11 cellular contexts compared by ENCODE assay signal in the genomic region with DNA sequence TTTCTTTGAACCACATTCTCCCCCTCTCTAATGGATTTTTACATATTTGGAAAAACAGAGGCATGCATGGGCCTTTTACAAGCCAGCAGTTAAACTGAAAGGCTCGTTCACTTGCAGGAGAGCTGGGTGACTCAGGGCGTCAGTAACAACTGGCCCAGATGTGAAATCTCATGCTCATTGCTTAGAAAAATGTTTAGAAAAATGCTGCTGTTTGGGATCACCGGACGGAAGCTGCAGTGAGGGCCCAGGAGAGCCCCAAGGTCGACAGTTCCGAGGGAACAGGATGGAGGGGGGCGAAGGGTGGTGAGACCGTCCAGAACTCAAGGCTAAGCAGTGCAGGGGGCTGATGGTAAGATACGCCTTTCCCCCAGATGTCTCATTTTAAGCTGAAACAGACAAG. TPM values are rescaled to one million over a fixed set of nuclear protein-coding genes. Genes with fewer than 3 reads are reported as not detected.
DNase-seq lines count a peak whose midpoint lies in the region; ATAC-seq and TF ChIP-seq lines count a peak whose summit lies in the region.
"Had no signal": no experiment of that assay in that cellular context is flagged by ENCODE, and none has a peak within 500 bp of the region (broad histone marks: within the 10 kb centered on the region; RNA-seq: fewer than 3 reads in every experiment).

No MANE protein-coding gene starts in this region.

- H3K9me3 ChIP-seq in colonic mucosa, result no peaks in the 10 kb centered on the region
- no peaks in the 10 kb centered on the region for H3K9me3 ChIP-seq in right cardiac atrium (ENCODE audit: control insufficient read depth, low read length)
- no peaks in the 10 kb centered on the region for H3K9me3 ChIP-seq in psoas muscle

- intact Hi-C loops in colonic mucosa (cut with DNase I) (no loop called here), right cardiac atrium (cut with DNase I) (no loop called here), psoas muscle (cut with DNase I) (no loop called here)

- no peak overlapping the region for H3K4me3 ChIP-seq in colonic mucosa
- H3K4me3 ChIP-seq in right cardiac atrium (ENCODE audit: low read length), result no peak overlapping the region
- no peak overlapping the region for H3K4me3 ChIP-seq in psoas muscle

- ATAC-seq in right cardiac atrium (peak; percentile 47 to 58), psoas muscle (peak in 2 of 4 donors; percentile 30 to 33), HG02678 (IDR thresholded peaks at IDR 0.05; ENCODE audit: unreplicated experiment) (no peak), HG03378 (IDR thresholded peaks at IDR 0.05; ENCODE audit: unreplicated experiment) (no peak)
- ATAC-seq: left colon had no signal

- DNase-seq in AG08396 (ENCODE audit: low spot score) (peak; percentile 69), colonic mucosa (no peak), right cardiac atrium (peak in 1 of 3 donors; percentile 54), psoas muscle (no peak), NCI-H524 treated with DMSO at 0.1 percent for 48 hours (lab: John Stamatoyannopoulos, UW) (no peak), CD1c-positive myeloid dendritic cell (ENCODE audit: extremely low spot score) (no peak)
- DNase-seq: amygdala had no signal

- H3K27ac ChIP-seq in colonic mucosa (peak overlapping the region; percentile 60), right cardiac atrium (ENCODE audit: low read length) (peak overlapping the region; percentile 57), psoas muscle (peak overlapping the region; percentile 58)
- H3K27ac ChIP-seq: KMS-11 had no signal

- H3K9ac ChIP-seq in colonic mucosa (ENCODE audit: low read depth in 2 of 2, low read length in 2 of 2), result no peak overlapping the region
- H3K9ac ChIP-seq: KMS-11 had no signal

- H3K4me1 ChIP-seq in colonic mucosa, result no peaks in the 10 kb centered on the region
- H3K4me1 ChIP-seq in right cardiac atrium (ENCODE audit: control insufficient read depth, insufficient read depth, low read length), result no peaks in the 10 kb centered on the region
- peaks cover 11% of the 10 kb centered on the region for H3K4me1 ChIP-seq in psoas muscle

- H3K27me3 ChIP-seq in colonic mucosa (no peaks in the 10 kb centered on the region), right cardiac atrium (ENCODE audit: control insufficient read depth, insufficient read depth) (no peaks in the 10 kb centered on the region), psoas muscle (ENCODE audit: insufficient read depth in 3 of 3, low read length in 2 of 3) (no peaks in the 10 kb centered on the region)

- TF ChIP-seq CTCF in colonic mucosa (IDR thresholded peaks at IDR 0.05), result no peak
- no peak for TF ChIP-seq CTCF in psoas muscle (IDR thresholded peaks at IDR 0.05)

- no peaks in the 10 kb centered on the region for H3K36me3 ChIP-seq in colonic mucosa
- H3K36me3 ChIP-seq in psoas muscle (ENCODE audit: insufficient read depth in 1 of 2, low read depth in 1 of 2), result no peaks in the 10 kb centered on the region

- WGBS in right cardiac atrium, result 36% methylated on average over 9 of the region's 9 CpGs
- WGBS in psoas muscle, 3 donors, result 23 to 38% (median 33%) methylated on average over 8 to 9 of the region's 9 CpGs

RNA-seq across cellular contexts. Expression of a gene that starts 41.7 kb away (rescaled TPM):
- total RNA-seq in colonic mucosa, result 100 to 1,000 TPM; 152 to 159 TPM
- 100 to 1,000 TPM; 156 to 233 (median 217) TPM for total RNA-seq in right cardiac atrium
- 192 TPM for polyA plus RNA-seq in right cardiac atrium
- total RNA-seq in psoas muscle, result 10 to 100 TPM; 33.6 to 79.3 (median 66.5) TPM
- 10 to 100 TPM; 23.0 to 43.4 (median 36.5) TPM for polyA plus RNA-seq in psoas muscle

Comparison
In these comparisons a context has a peak if more than half of its experiments do, and no peak if none do; other contexts are left out.
1. ATAC-seq: peak in right cardiac atrium (2 of 2); none in HG02678 (single experiment) and HG03378 (single experiment).
2. Peak in every context shown above with its lines, with median percentiles within 50 percentile points of each other: H3K27ac ChIP-seq.